ENCODE assay signal across 15 cellular contexts in genomic region chr13:24891476-24892108, GRCh38.
DNase-seq lines count a peak whose midpoint lies in the region; ATAC-seq and TF ChIP-seq lines count a peak whose summit lies in the region.
"Had no signal": no experiment of that assay in that cellular context is flagged by ENCODE, and none has a peak within 500 bp of the region (broad histone marks: within the 10 kb centered on the region; RNA-seq: fewer than 3 reads in every experiment).

No MANE protein-coding gene starts in this region.

- no peaks in the 10 kb centered on the region for H3F3A ChIP-seq in neural progenitor cell (ENCODE audit: low read depth)

- 97% methylated on average over 18 of the region's 18 CpGs for WGBS in esophagus muscularis mucosa

- TF ChIP-seq EP300 in esophagus muscularis mucosa (IDR thresholded peaks at IDR 0.05): no peak

- H3K4me3 ChIP-seq in Caco-2 (ENCODE audit: low read depth, low read length): no peak overlapping the region
- no peak overlapping the region for H3K4me3 ChIP-seq in esophagus muscularis mucosa
- H3K4me3 ChIP-seq in neural progenitor cell: no peak overlapping the region
- H3K4me3 ChIP-seq in mucosa of descending colon: no peak overlapping the region
- H3K4me3 ChIP-seq: BLaER1 treated with 17β-estradiol and CSF1 and Interleukin-3, amounts not matched to agents 10 nM and 100 nM; HAP-1 had no signal

- peaks cover 1% of the 10 kb centered on the region; the same call in 1 of the 2 replicates for H3K36me3 ChIP-seq in Caco-2 (ENCODE audit: control insufficient read depth, insufficient read depth, low read length)
- peaks cover 0 to 54% (median 33%) of the 10 kb centered on the region in 4 donors for H3K36me3 ChIP-seq in esophagus muscularis mucosa
- peaks cover 2% of the 10 kb centered on the region for H3K36me3 ChIP-seq in neural progenitor cell
- no peaks in the 10 kb centered on the region for H3K36me3 ChIP-seq in mucosa of descending colon (ENCODE audit: low read depth)

- no peak for TF ChIP-seq POLR2A in esophagus muscularis mucosa (IDR thresholded peaks at IDR 0.05; ENCODE audit: low read depth)

- no peak for DNase-seq in Caco-2
- no peak for DNase-seq in WTC11 (ENCODE audit: low spot score)
- DNase-seq in esophagus muscularis mucosa (ENCODE audit: extremely low spot score): peak; percentile 39
- no peak for DNase-seq in neural progenitor cell (ENCODE audit: low spot score)
- DNase-seq in SIG-M5 treated with dmso at 0.1 percent for 504 hours (lab: John Stamatoyannopoulos, UW; ENCODE audit: unreplicated experiment): no peak
- no peak for DNase-seq in mucosa of descending colon
- DNase-seq in NCI-H345 (lab: John Stamatoyannopoulos, UW): no peak
- DNase-seq: ACHN; CD4-positive, CD25-positive, alpha-beta regulatory T cell; DMS79 treated with DMSO at 0.1 percent for 48 hours; EL; HFFc6 had no signal

- H3K4me3 Mint-ChIP-seq in Caco-2 (ENCODE audit: unreplicated experiment): no peak overlapping the region
- no peak overlapping the region for H3K4me3 Mint-ChIP-seq in WTC11
- no peak overlapping the region for H3K4me3 Mint-ChIP-seq in neural progenitor cell
- H3K4me3 Mint-ChIP-seq: CD4-positive, CD25-positive, alpha-beta regulatory T cell; HFFc6 had no signal

- H3K27me3 ChIP-seq in Caco-2 (replicated peaks; ENCODE audit: control insufficient read depth, insufficient read depth, low read length) (no peaks in the 10 kb centered on the region), esophagus muscularis mucosa (no peaks in the 10 kb centered on the region), neural progenitor cell (no peaks in the 10 kb centered on the region)
- H3K27me3 ChIP-seq: BLaER1 treated with 17β-estradiol and CSF1 and Interleukin-3, amounts not matched to agents 10 nM and 100 nM had no signal

- no peak for TF ChIP-seq CTCF in Caco-2 (IDR thresholded peaks at IDR 0.05; ENCODE audit: insufficient read depth in 1 of 2, low read depth in 1 of 2, low read length in 1 of 2, severe bottlenecking in 1 of 2, unreplicated experiment in 1 of 2)
- TF ChIP-seq CTCF in WTC11 (IDR thresholded peaks at IDR 0.05): no peak
- TF ChIP-seq CTCF in esophagus muscularis mucosa (IDR thresholded peaks at IDR 0.05): no peak
- no peak for TF ChIP-seq CTCF in neural progenitor cell (IDR thresholded peaks at IDR 0.05)
- TF ChIP-seq CTCF in mucosa of descending colon (IDR thresholded peaks at IDR 0.05): no peak

- H3K9me3 ChIP-seq in Caco-2: no peaks in the 10 kb centered on the region
- H3K9me3 ChIP-seq in esophagus muscularis mucosa: no peaks in the 10 kb centered on the region
- no peaks in the 10 kb centered on the region for H3K9me3 ChIP-seq in neural progenitor cell (ENCODE audit: low read depth)
- H3K9me3 ChIP-seq in mucosa of descending colon: no peaks in the 10 kb centered on the region
- H3K9me3 ChIP-seq: BLaER1 treated with 17β-estradiol and CSF1 and Interleukin-3, amounts not matched to agents 10 nM and 100 nM; HAP-1 had no signal

- H3K79me2 ChIP-seq in neural progenitor cell (ENCODE audit: low read depth): no peaks in the 10 kb centered on the region

- ATAC-seq in WTC11 (no peak), GM19328 (IDR thresholded peaks at IDR 0.05; ENCODE audit: unreplicated experiment) (no peak), mucosa of descending colon (no peak)

- intact Hi-C loops in Caco-2 (cut with micrococcal nuclease; ENCODE audit: unreplicated experiment): no loop called here
- intact Hi-C loops in esophagus muscularis mucosa (cut with DNase I): no loop called here
- intact Hi-C loops in mucosa of descending colon (cut with DNase I, micrococcal nuclease): no loop called here

- no peak overlapping the region for H3K4me2 ChIP-seq in neural progenitor cell
- H3K4me2 ChIP-seq: BLaER1 treated with 17β-estradiol and CSF1 and Interleukin-3, amounts not matched to agents 10 nM and 100 nM had no signal

- no peaks in the 10 kb centered on the region for H3K9me3 Mint-ChIP-seq in Caco-2 (ENCODE audit: unreplicated experiment)
- no peaks in the 10 kb centered on the region for H3K9me3 Mint-ChIP-seq in WTC11
- H3K9me3 Mint-ChIP-seq in neural progenitor cell: no peaks in the 10 kb centered on the region
- H3K9me3 Mint-ChIP-seq: CD4-positive, CD25-positive, alpha-beta regulatory T cell; HFFc6 had no signal

- H3K27me3 Mint-ChIP-seq in Caco-2 (ENCODE audit: insufficient read depth, unreplicated experiment): no peaks in the 10 kb centered on the region
- H3K27me3 Mint-ChIP-seq in WTC11 (ENCODE audit: low read depth): no peaks in the 10 kb centered on the region
- H3K27me3 Mint-ChIP-seq in neural progenitor cell (ENCODE audit: insufficient read depth, low read depth): no peaks in the 10 kb centered on the region
- H3K27me3 Mint-ChIP-seq: CD4-positive, CD25-positive, alpha-beta regulatory T cell had no signal

- no peak overlapping the region for H3K9ac ChIP-seq in neural progenitor cell
- H3K9ac ChIP-seq: BLaER1 treated with 17β-estradiol and CSF1 and Interleukin-3, amounts not matched to agents 10 nM and 100 nM had no signal

- no peak overlapping the region for H2AFZ ChIP-seq in neural progenitor cell (replicated peaks)

- peaks cover 51% of the 10 kb centered on the region for H3K36me3 Mint-ChIP-seq in Caco-2 (ENCODE audit: insufficient read depth, unreplicated experiment)
- H3K36me3 Mint-ChIP-seq in WTC11: peaks cover 53% of the 10 kb centered on the region
- peaks cover 31% of the 10 kb centered on the region for H3K36me3 Mint-ChIP-seq in neural progenitor cell

- no peaks in the 10 kb centered on the region for H4K20me1 ChIP-seq in neural progenitor cell (ENCODE audit: low read depth)
- H4K20me1 ChIP-seq: BLaER1 treated with 17β-estradiol and CSF1 and Interleukin-3, amounts not matched to agents 10 nM and 100 nM had no signal

- no TSS peak for BruUV-seq in Caco-2 (replicated peaks; lab: Mats Ljungman, UMichigan)

- H3K27ac Mint-ChIP-seq in Caco-2 (ENCODE audit: unreplicated experiment) (peak overlapping the region; percentile 22), WTC11 (peak overlapping the region; percentile 79), neural progenitor cell (peak overlapping the region; percentile 40)
- H3K27ac Mint-ChIP-seq: HFFc6 had no signal

- H3K27ac ChIP-seq in esophagus muscularis mucosa (replicated peaks in 1 of 4) (no peak overlapping the region), neural progenitor cell (no peak overlapping the region)
- H3K27ac ChIP-seq: BLaER1 treated with 17β-estradiol and CSF1 and Interleukin-3, amounts not matched to agents 10 nM and 100 nM had no signal

- H3K4me1 Mint-ChIP-seq in Caco-2 (ENCODE audit: low read depth, unreplicated experiment) (peaks cover 9% of the 10 kb centered on the region), WTC11 (peaks cover 17% of the 10 kb centered on the region), neural progenitor cell (no peaks in the 10 kb centered on the region)
- H3K4me1 Mint-ChIP-seq: CD4-positive, CD25-positive, alpha-beta regulatory T cell had no signal

- POLR2A ChIA-PET in Caco-2 (lab: Charles Lee): no interaction called here
- POLR2A ChIA-PET in WTC11 (lab: Charles Lee): no interaction called here

- H3K4me1 ChIP-seq in Caco-2: no peaks in the 10 kb centered on the region
- H3K4me1 ChIP-seq in esophagus muscularis mucosa: no peaks in the 10 kb centered on the region
- no peaks in the 10 kb centered on the region for H3K4me1 ChIP-seq in neural progenitor cell
- H3K4me1 ChIP-seq in mucosa of descending colon (ENCODE audit: low read depth): no peaks in the 10 kb centered on the region

- CTCF ChIA-PET in Caco-2 (lab: Charles Lee) (interaction anchor here (0.6 kb wide), 1 partner anchor 1789 kb away, joined by 3 read pairs; no protein-coding TSS in a partner anchor), WTC11 (lab: Charles Lee) (no interaction called here)

TF ChIP-seq in WTC11, 78 proteins besides CTCF, POLR2A, EP300 and RAD21:
- TF ChIP-seq ZNF263 (CRISPR knock-in tag; IDR thresholded peaks at IDR 0.05; ENCODE audit: low read depth) (no peak), MYBL2 (CRISPR knock-in tag; IDR thresholded peaks at IDR 0.05) (no peak), MLX (CRISPR knock-in tag; IDR thresholded peaks at IDR 0.05) (no peak), HMGXB4 (CRISPR knock-in tag; IDR thresholded peaks at IDR 0.05) (no peak), FOXK1 (CRISPR knock-in tag; IDR thresholded peaks at IDR 0.05) (no peak)

Comparison
In these comparisons a context has a peak if more than half of its experiments do, and no peak if none do; other contexts are left out.
1. H3K27ac Mint-ChIP-seq: peak in every context shown above with its lines; median percentile 79 in WTC11; 40 in neural progenitor cell; 22 in Caco-2.